Comparison of ENCODE assay signal across 2 cellular contexts in the genomic region with DNA sequence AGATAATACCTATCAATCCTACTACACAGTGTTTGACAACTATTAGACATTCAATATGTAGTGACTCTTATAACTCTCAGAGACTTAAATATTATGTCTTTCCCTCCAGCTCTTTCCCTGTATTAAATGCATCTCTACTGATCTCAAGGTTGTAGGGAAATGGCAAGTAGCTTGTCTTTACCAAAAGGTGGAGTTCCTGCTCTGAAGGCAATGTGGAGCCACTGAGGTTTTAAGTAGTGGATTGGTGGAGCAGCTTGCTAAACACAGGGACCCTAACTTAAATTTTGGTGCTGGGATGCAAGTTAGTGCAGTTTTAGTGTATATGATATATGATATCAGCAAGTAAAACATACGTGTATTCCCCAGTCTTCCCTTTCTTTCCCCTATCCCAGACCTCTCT.
TF ChIP-seq lines count a peak whose summit lies in the region.

No MANE protein-coding gene starts in this region.

TF ChIP-seq in GM23338, 12 proteins besides CTCF, POLR2A, EP300 and RAD21 (continued from another document):
- TF ChIP-seq, protein P1, sequence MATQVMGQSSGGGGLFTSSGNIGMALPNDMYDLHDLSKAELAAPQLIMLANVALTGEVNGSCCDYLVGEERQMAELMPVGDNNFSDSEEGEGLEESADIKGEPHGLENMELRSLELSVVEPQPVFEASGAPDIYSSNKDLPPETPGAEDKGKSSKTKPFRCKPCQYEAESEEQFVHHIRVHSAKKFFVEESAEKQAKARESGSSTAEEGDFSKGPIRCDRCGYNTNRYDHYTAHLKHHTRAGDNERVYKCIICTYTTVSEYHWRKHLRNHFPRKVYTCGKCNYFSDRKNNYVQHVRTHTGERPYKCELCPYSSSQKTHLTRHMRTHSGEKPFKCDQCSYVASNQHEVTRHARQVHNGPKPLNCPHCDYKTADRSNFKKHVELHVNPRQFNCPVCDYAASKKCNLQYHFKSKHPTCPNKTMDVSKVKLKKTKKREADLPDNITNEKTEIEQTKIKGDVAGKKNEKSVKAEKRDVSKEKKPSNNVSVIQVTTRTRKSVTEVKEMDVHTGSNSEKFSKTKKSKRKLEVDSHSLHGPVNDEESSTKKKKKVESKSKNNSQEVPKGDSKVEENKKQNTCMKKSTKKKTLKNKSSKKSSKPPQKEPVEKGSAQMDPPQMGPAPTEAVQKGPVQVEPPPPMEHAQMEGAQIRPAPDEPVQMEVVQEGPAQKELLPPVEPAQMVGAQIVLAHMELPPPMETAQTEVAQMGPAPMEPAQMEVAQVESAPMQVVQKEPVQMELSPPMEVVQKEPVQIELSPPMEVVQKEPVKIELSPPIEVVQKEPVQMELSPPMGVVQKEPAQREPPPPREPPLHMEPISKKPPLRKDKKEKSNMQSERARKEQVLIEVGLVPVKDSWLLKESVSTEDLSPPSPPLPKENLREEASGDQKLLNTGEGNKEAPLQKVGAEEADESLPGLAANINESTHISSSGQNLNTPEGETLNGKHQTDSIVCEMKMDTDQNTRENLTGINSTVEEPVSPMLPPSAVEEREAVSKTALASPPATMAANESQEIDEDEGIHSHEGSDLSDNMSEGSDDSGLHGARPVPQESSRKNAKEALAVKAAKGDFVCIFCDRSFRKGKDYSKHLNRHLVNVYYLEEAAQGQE (IDR thresholded peaks at IDR 0.05; ENCODE audit: unreplicated experiment): no peak
- TF ChIP-seq, protein P2, sequence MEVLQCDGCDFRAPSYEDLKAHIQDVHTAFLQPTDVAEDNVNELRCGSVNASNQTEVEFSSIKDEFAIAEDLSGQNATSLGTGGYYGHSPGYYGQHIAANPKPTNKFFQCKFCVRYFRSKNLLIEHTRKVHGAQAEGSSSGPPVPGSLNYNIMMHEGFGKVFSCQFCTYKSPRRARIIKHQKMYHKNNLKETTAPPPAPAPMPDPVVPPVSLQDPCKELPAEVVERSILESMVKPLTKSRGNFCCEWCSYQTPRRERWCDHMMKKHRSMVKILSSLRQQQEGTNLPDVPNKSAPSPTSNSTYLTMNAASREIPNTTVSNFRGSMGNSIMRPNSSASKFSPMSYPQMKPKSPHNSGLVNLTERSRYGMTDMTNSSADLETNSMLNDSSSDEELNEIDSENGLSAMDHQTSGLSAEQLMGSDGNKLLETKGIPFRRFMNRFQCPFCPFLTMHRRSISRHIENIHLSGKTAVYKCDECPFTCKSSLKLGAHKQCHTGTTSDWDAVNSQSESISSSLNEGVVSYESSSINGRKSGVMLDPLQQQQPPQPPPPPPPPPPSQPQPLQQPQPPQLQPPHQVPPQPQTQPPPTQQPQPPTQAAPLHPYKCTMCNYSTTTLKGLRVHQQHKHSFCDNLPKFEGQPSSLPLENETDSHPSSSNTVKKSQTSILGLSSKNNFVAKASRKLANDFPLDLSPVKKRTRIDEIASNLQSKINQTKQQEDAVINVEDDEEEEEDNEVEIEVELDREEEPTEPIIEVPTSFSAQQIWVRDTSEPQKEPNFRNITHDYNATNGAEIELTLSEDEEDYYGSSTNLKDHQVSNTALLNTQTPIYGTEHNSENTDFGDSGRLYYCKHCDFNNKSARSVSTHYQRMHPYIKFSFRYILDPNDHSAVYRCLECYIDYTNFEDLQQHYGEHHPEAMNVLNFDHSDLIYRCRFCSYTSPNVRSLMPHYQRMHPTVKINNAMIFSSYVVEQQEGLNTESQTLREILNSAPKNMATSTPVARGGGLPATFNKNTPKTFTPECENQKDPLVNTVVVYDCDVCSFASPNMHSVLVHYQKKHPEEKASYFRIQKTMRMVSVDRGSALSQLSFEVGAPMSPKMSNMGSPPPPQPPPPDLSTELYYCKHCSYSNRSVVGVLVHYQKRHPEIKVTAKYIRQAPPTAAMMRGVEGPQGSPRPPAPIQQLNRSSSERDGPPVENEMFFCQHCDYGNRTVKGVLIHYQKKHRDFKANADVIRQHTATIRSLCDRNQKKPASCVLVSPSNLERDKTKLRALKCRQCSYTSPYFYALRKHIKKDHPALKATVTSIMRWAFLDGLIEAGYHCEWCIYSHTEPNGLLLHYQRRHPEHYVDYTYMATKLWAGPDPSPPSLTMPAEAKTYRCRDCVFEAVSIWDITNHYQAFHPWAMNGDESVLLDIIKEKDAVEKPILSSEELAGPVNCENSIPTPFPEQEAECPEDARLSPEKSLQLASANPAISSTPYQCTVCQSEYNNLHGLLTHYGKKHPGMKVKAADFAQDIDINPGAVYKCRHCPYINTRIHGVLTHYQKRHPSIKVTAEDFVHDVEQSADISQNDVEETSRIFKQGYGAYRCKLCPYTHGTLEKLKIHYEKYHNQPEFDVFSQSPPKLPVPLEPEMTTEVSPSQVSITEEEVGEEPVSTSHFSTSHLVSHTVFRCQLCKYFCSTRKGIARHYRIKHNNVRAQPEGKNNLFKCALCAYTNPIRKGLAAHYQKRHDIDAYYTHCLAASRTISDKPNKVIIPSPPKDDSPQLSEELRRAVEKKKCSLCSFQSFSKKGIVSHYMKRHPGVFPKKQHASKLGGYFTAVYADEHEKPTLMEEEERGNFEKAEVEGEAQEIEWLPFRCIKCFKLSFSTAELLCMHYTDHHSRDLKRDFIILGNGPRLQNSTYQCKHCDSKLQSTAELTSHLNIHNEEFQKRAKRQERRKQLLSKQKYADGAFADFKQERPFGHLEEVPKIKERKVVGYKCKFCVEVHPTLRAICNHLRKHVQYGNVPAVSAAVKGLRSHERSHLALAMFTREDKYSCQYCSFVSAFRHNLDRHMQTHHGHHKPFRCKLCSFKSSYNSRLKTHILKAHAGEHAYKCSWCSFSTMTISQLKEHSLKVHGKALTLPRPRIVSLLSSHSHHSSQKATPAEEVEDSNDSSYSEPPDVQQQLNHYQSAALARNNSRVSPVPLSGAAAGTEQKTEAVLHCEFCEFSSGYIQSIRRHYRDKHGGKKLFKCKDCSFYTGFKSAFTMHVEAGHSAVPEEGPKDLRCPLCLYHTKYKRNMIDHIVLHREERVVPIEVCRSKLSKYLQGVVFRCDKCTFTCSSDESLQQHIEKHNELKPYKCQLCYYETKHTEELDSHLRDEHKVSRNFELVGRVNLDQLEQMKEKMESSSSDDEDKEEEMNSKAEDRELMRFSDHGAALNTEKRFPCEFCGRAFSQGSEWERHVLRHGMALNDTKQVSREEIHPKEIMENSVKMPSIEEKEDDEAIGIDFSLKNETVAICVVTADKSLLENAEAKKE (CRISPR knock-in tag; IDR thresholded peaks at IDR 0.05): no peak
- TF ChIP-seq ZNF331 (CRISPR knock-in tag; IDR thresholded peaks at IDR 0.05; ENCODE audit: low read depth): no peak

TF ChIP-seq in SK-N-SH treated with all-trans-retinoic acid at 6 μM for 48 hours, 23 proteins besides CTCF, POLR2A, EP300 and RAD21 (continued from another document):
- TF ChIP-seq, protein P3, sequence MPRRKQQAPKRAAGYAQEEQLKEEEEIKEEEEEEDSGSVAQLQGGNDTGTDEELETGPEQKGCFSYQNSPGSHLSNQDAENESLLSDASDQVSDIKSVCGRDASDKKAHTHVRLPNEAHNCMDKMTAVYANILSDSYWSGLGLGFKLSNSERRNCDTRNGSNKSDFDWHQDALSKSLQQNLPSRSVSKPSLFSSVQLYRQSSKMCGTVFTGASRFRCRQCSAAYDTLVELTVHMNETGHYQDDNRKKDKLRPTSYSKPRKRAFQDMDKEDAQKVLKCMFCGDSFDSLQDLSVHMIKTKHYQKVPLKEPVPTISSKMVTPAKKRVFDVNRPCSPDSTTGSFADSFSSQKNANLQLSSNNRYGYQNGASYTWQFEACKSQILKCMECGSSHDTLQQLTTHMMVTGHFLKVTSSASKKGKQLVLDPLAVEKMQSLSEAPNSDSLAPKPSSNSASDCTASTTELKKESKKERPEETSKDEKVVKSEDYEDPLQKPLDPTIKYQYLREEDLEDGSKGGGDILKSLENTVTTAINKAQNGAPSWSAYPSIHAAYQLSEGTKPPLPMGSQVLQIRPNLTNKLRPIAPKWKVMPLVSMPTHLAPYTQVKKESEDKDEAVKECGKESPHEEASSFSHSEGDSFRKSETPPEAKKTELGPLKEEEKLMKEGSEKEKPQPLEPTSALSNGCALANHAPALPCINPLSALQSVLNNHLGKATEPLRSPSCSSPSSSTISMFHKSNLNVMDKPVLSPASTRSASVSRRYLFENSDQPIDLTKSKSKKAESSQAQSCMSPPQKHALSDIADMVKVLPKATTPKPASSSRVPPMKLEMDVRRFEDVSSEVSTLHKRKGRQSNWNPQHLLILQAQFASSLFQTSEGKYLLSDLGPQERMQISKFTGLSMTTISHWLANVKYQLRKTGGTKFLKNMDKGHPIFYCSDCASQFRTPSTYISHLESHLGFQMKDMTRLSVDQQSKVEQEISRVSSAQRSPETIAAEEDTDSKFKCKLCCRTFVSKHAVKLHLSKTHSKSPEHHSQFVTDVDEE (CRISPR knock-in tag; IDR thresholded peaks at IDR 0.05): no peak
- TF ChIP-seq, protein P4, sequence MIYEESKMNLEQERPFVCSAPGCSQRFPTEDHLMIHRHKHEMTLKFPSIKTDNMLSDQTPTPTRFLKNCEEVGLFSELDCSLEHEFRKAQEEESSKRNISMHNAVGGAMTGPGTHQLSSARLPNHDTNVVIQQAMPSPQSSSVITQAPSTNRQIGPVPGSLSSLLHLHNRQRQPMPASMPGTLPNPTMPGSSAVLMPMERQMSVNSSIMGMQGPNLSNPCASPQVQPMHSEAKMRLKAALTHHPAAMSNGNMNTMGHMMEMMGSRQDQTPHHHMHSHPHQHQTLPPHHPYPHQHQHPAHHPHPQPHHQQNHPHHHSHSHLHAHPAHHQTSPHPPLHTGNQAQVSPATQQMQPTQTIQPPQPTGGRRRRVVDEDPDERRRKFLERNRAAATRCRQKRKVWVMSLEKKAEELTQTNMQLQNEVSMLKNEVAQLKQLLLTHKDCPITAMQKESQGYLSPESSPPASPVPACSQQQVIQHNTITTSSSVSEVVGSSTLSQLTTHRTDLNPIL (CRISPR knock-in tag; IDR thresholded peaks at IDR 0.05; ENCODE audit: low read depth): no peak
- TF ChIP-seq TOX (CRISPR knock-in tag; IDR thresholded peaks at IDR 0.05; ENCODE audit: borderline replicate concordance): no peak
- TF ChIP-seq ZFP3 (CRISPR knock-in tag; IDR thresholded peaks at IDR 0.05): no peak
- no peak for TF ChIP-seq PPARA (CRISPR knock-in tag; IDR thresholded peaks at IDR 0.05; ENCODE audit: borderline replicate concordance)
- no peak for TF ChIP-seq ZFP30 (CRISPR knock-in tag; IDR thresholded peaks at IDR 0.05)
- no peak for TF ChIP-seq ZNF8 (CRISPR knock-in tag; IDR thresholded peaks at IDR 0.05)
- no peak for TF ChIP-seq ZNF70 (CRISPR knock-in tag; IDR thresholded peaks at IDR 0.05)
- TF ChIP-seq OSR1 (CRISPR knock-in tag; IDR thresholded peaks at IDR 0.05): no peak
- TF ChIP-seq, protein P5, sequence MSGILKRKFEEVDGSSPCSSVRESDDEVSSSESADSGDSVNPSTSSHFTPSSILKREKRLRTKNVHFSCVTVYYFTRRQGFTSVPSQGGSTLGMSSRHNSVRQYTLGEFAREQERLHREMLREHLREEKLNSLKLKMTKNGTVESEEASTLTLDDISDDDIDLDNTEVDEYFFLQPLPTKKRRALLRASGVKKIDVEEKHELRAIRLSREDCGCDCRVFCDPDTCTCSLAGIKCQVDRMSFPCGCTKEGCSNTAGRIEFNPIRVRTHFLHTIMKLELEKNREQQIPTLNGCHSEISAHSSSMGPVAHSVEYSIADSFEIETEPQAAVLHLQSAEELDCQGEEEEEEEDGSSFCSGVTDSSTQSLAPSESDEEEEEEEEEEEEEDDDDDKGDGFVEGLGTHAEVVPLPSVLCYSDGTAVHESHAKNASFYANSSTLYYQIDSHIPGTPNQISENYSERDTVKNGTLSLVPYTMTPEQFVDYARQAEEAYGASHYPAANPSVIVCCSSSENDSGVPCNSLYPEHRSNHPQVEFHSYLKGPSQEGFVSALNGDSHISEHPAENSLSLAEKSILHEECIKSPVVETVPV (CRISPR knock-in tag; IDR thresholded peaks at IDR 0.05): no peak
- TF ChIP-seq, protein P6, sequence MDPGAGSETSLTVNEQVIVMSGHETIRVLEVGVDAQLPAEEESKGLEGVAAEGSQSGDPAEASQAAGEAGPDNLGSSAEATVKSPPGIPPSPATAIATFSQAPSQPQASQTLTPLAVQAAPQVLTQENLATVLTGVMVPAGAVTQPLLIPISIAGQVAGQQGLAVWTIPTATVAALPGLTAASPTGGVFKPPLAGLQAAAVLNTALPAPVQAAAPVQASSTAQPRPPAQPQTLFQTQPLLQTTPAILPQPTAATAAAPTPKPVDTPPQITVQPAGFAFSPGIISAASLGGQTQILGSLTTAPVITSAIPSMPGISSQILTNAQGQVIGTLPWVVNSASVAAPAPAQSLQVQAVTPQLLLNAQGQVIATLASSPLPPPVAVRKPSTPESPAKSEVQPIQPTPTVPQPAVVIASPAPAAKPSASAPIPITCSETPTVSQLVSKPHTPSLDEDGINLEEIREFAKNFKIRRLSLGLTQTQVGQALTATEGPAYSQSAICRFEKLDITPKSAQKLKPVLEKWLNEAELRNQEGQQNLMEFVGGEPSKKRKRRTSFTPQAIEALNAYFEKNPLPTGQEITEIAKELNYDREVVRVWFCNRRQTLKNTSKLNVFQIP (CRISPR knock-in tag; IDR thresholded peaks at IDR 0.05; ENCODE audit: borderline replicate concordance, low read depth): no peak
